ENCODE assay signal across 8 cellular contexts in the genomic region with DNA sequence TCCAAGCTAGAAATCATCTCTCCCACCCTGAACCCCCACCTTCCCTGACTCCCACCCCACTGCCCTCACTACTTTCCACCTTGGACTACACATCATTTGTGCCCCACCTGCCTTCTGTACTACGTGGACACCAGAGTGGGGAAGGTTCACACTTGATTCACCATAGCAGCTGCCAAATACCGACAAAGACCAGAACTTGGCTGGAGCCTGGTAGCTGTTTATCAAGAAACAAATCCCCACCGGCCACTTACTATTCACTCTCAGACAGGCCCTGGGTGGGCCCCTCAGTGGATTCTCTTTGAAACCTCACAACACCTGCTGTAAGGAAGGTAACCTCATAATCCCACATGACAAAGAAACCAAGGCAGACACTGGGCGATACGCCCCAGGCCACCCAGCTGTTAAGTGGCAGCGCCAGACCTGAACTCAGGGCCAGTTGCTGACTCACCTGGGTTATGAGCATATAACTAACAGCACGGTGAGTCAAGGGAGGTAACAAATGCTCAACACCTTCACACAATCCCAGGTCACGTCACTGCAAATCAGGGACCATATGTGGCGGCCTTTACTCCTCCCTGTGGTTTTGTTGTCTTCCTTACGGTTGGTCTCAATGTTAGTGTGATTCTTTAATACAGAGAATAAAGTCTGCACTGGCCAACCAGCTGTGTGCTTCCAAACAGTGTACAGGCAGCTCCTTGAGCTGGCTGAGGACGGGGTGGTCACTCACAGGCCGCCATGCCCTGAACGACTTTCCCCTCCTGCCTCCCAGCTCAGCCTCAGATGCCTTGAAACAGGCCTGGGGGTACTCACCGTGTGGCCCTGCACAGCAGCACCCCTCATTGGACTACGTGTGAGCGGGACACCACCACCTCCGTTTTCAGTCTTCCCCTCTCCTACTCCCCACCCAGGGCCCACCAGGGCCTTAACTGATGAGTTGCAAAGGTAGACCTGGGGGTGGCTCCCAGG. TPM values are rescaled to one million over a fixed set of nuclear protein-coding genes. Genes with fewer than 3 reads are reported as not detected.
DNase-seq lines count a peak whose midpoint lies in the region; ATAC-seq and TF ChIP-seq lines count a peak whose summit lies in the region.

No MANE protein-coding gene starts in this region.

- intact Hi-C loops in Right ventricle myocardium inferior (cut with DNase I), result no loop called here
- intact Hi-C loops in left ventricle myocardium superior (cut with micrococcal nuclease), result no loop called here
- intact Hi-C loops in ascending aorta (cut with DNase I), result no loop called here
- intact Hi-C loops in transverse colon (cut with DNase I; ENCODE audit: low total_unique reads), result no loop called here
- intact Hi-C loops in adrenal gland (cut with DNase I), result no loop called here

- DNase-seq in Right ventricle myocardium inferior (ENCODE audit: missing footprints), result peak; percentile 59
- no peak for DNase-seq in left ventricle myocardium superior
- no peak for DNase-seq in ascending aorta (ENCODE audit: low spot score in 2 of 2)
- DNase-seq in memory B cell (ENCODE audit: low spot score in 2 of 2), result no peak
- DNase-seq in transverse colon, result peak; percentile 44
- DNase-seq in HCEC 1CT, result no peak
- no peak for DNase-seq in adrenal gland

- in situ Hi-C loops in transverse colon (cut with MboI; ENCODE audit: low pct_ligation_motif_present in 1 of 4, low pct_unique_long_range_greater_than_20kb in 1 of 4, low sequenced_read_pairs in 3 of 4), result no loop called here

- no peaks in the 10 kb centered on the region for H3K9me3 Mint-ChIP-seq in memory B cell

- WGBS in transverse colon (ENCODE audit: low coverage in 1 of 2), 2 donors, result 70% methylated on average over 4 to 17 of the region's 17 CpGs
- 79 to 84% (median 80%) methylated on average over 7 to 17 of the region's 17 CpGs for WGBS in adrenal gland, 4 donors

- H3K9me3 ChIP-seq in ascending aorta (no peaks in the 10 kb centered on the region), transverse colon (no peaks in the 10 kb centered on the region), adrenal gland (replicated peaks in 1 of 3) (no peaks in the 10 kb centered on the region)

- peaks cover 25% of the 10 kb centered on the region for H3K36me3 Mint-ChIP-seq in memory B cell

- H3K36me3 ChIP-seq in ascending aorta, result peaks cover 49 to 59% of the 10 kb centered on the region in 2 donors
- H3K36me3 ChIP-seq in transverse colon, result peaks cover 0 to 18% (median 2%) of the 10 kb centered on the region in 4 donors
- peaks cover 0 to 56% of the 10 kb centered on the region in 2 donors for H3K36me3 ChIP-seq in adrenal gland (replicated peaks in 1 of 2)

- TF ChIP-seq CTCF in ascending aorta (IDR thresholded peaks at IDR 0.05) (no peak), transverse colon (IDR thresholded peaks at IDR 0.05) (no peak), adrenal gland (IDR thresholded peaks at IDR 0.05) (no peak)

- H3K4me1 ChIP-seq in ascending aorta (peaks cover 67 to 97% of the 10 kb centered on the region in 2 donors), transverse colon (peaks cover 76 to 100% (median 88%) of the 10 kb centered on the region in 4 donors), adrenal gland (replicated peaks in 1 of 2) (peaks cover 30 to 36% of the 10 kb centered on the region in 2 donors)

- ATAC-seq in Right ventricle myocardium inferior (no peak), left ventricle myocardium superior (no peak), memory B cell (ENCODE audit: low read depth) (no peak), HG02623 (IDR thresholded peaks at IDR 0.05; ENCODE audit: unreplicated experiment) (no peak)

- H3K4me3 Mint-ChIP-seq in memory B cell, result no peak overlapping the region

- H3K27me3 Mint-ChIP-seq in memory B cell, result no peaks in the 10 kb centered on the region

- H3K27ac Mint-ChIP-seq in memory B cell, result peak overlapping the region; percentile 26

- TF ChIP-seq POLR2A in transverse colon (IDR thresholded peaks at IDR 0.05) (no peak), adrenal gland (IDR thresholded peaks at IDR 0.05) (no peak)

- H3K27ac ChIP-seq in ascending aorta (peak overlapping the region; percentile 89 to 93), transverse colon (peak overlapping the region; percentile 79 to 99 (median 83)), adrenal gland (peak overlapping the region in 2 of 5 donors; percentile 57 to 84)

- H3K4me1 Mint-ChIP-seq in memory B cell, result peaks cover 74% of the 10 kb centered on the region

- no peak for TF ChIP-seq EP300 in transverse colon (IDR thresholded peaks at IDR 0.05; ENCODE audit: low read depth)

- H3K27me3 ChIP-seq in ascending aorta, result no peaks in the 10 kb centered on the region
- no peaks in the 10 kb centered on the region for H3K27me3 ChIP-seq in transverse colon
- no peaks in the 10 kb centered on the region for H3K27me3 ChIP-seq in adrenal gland

- H3K4me3 ChIP-seq in ascending aorta, result peak overlapping the region; percentile 21 to 48
- no peak overlapping the region for H3K4me3 ChIP-seq in transverse colon
- H3K4me3 ChIP-seq in adrenal gland, result no peak overlapping the region

RNA-seq across cellular contexts. Expression of a gene that starts 7.5 kb away (rescaled TPM):
- total RNA-seq in Right ventricle myocardium inferior, result 210 TPM
- 182 TPM for total RNA-seq in left ventricle myocardium superior
- 216 TPM for total RNA-seq in ascending aorta
- 100 to 1,000 TPM; 196 to 268 (median 246) TPM for total RNA-seq in transverse colon
- total RNA-seq in adrenal gland, result 100 to 1,000 TPM in 7 of 8 donors, 10 to 100 TPM in 1; 84.4 to 219 (median 150) TPM
- polyA plus RNA-seq in adrenal gland, result 100 to 1,000 TPM in 1 of 3 donors, 10 to 100 TPM in 2; 66.5 to 228 (median 67.6) TPM

Comparison
In these comparisons a context has a peak if more than half of its experiments do, and no peak if none do; other contexts are left out.
1. DNase-seq: peak in Right ventricle myocardium inferior (single experiment) and transverse colon (single experiment); none in left ventricle myocardium superior (single experiment), ascending aorta (0 of 2), memory B cell (0 of 2), HCEC 1CT (single experiment) and adrenal gland (0 of 7).
2. H3K4me3 ChIP-seq: peak in ascending aorta (2 of 2); none in transverse colon (0 of 4) and adrenal gland (0 of 4).